ENCODE assay signal across 30 cellular contexts in the genomic region with DNA sequence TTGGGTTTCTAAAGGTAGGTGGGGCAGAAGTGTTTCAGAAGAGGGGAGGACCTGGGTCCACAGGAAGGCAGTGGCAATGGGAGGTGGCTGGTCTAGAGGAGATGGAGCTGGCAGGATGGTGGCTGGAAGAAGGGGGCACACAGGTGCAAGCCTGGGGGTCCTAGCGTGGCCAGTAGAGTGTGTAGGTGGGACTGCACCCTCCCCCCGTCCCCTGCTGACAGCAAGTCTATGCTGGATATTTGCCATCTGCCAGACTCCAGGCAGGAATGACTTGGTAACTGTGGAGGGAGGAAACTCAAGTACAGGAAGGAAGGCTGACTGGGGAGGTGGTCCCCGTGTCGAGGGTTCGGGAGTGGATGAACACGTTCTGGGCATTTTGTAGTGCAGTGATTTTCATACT. TPM values are rescaled to one million over a fixed set of nuclear protein-coding genes. Genes with fewer than 3 reads are reported as not detected.
DNase-seq lines count a peak whose midpoint lies in the region; ATAC-seq, FAIRE-seq and TF ChIP-seq lines count a peak whose summit lies in the region.
"Had no signal": no experiment of that assay in that cellular context is flagged by ENCODE, and none has a peak within 500 bp of the region (broad histone marks: within the 10 kb centered on the region; RNA-seq: fewer than 3 reads in every experiment).

No MANE protein-coding gene starts in this region.

- peaks cover 10% of the 10 kb centered on the region for H3K4me1 ChIP-seq in CD8-positive, alpha-beta T cell (ENCODE audit: insufficient read depth, low read length)
- H3K4me1 ChIP-seq in H1 (replicated peaks in 1 of 4; ENCODE audit: control insufficient read depth in 3 of 4, insufficient read depth in 4 of 4, low read length in 3 of 4) = no peaks in the 10 kb centered on the region
- peaks cover 10% of the 10 kb centered on the region for H3K4me1 ChIP-seq in mucosa of descending colon (ENCODE audit: low read depth)

- H3K27ac ChIP-seq in CD8-positive, alpha-beta T cell (ENCODE audit: low read depth, low read length) = no peak overlapping the region
- H3K27ac ChIP-seq in WERI-Rb-1 = peak overlapping the region; percentile 40
- H3K27ac ChIP-seq in H1 (ENCODE audit: low read depth, low read length) = no peak overlapping the region
- H3K27ac ChIP-seq: esophagus muscularis mucosa, tibial nerve had no signal

- H3K23me2 ChIP-seq in H1 (ENCODE audit: low read depth, low read length) = no peaks in the 10 kb centered on the region

- H3K4ac ChIP-seq in H1 (replicated peaks; ENCODE audit: insufficient read length, low read depth, low read length) = no peak overlapping the region

- H3K27me3 Mint-ChIP-seq in CD8-positive, alpha-beta T cell (ENCODE audit: low read depth) = no peaks in the 10 kb centered on the region
- H3K27me3 Mint-ChIP-seq in naive B cell = no peaks in the 10 kb centered on the region
- no peaks in the 10 kb centered on the region for H3K27me3 Mint-ChIP-seq in osteocyte (ENCODE audit: unreplicated experiment)
- H3K27me3 Mint-ChIP-seq: T-cell had no signal

- no peak overlapping the region for H2BK15ac ChIP-seq in H1 (ENCODE audit: low read length)

- no peak overlapping the region for H3K18ac ChIP-seq in H1 (ENCODE audit: extremely low read depth, low read length)

- no peaks in the 10 kb centered on the region for H3K27me3 ChIP-seq in CD8-positive, alpha-beta T cell (ENCODE audit: insufficient read depth, low read length)
- H3K27me3 ChIP-seq in WERI-Rb-1 (ENCODE audit: insufficient read depth, low read depth, severe bottlenecking) (no peaks in the 10 kb centered on the region), H1 (replicated peaks in 1 of 4; ENCODE audit: control insufficient read depth in 3 of 4, extremely low read depth in 1 of 4, insufficient read depth in 3 of 4, low read length in 3 of 4) (no peaks in the 10 kb centered on the region)
- H3K27me3 ChIP-seq: esophagus muscularis mucosa, tibial nerve had no signal

- no peak overlapping the region for H3K23ac ChIP-seq in H1 (ENCODE audit: insufficient read length)

- no peak overlapping the region for H4K91ac ChIP-seq in H1 (replicated peaks; ENCODE audit: insufficient read length, low read length)

- intact Hi-C loops in CD8-positive, alpha-beta T cell (cut with DNase I, micrococcal nuclease) = no loop called here
- intact Hi-C loops in mucosa of descending colon (cut with DNase I, micrococcal nuclease) = no loop called here

- 81% methylated on average over 6 of the region's 6 CpGs; no CpG with 5 or more reads in 1 of the 2 experiments for WGBS in H1 (ENCODE audit: extremely low coverage in 1 of 2, insufficient coverage in 1 of 2, insufficient read length in 1 of 2, insufficient replicate concordance in 2 of 2, low coverage in 1 of 2, low lambda C conversion rate in 2 of 2, missing lambda C conversion rate in 1 of 2), 2 experiments

- no peak overlapping the region for H2AK5ac ChIP-seq in H1 (ENCODE audit: low read depth, low read length)

- peaks cover 5 to 43% of the 10 kb centered on the region in 2 experiments for H3K79me2 ChIP-seq in H1 (ENCODE audit: control insufficient read depth in 1 of 2, insufficient read depth in 2 of 2, low read length in 2 of 2)

- peaks cover 7% of the 10 kb centered on the region for H3K36me3 ChIP-seq in CD8-positive, alpha-beta T cell (ENCODE audit: insufficient read depth, low read length)
- H3K36me3 ChIP-seq in WERI-Rb-1 = peaks cover 51% of the 10 kb centered on the region
- peaks cover 0 to 16% (median 5%) of the 10 kb centered on the region in 4 experiments; a peak in 5 of 8 replicates for H3K36me3 ChIP-seq in H1 (ENCODE audit: control insufficient read depth in 2 of 4, insufficient read depth in 4 of 4, low read length in 3 of 4)
- H3K36me3 ChIP-seq in mucosa of descending colon (ENCODE audit: low read depth) = no peaks in the 10 kb centered on the region

- H2BK12ac ChIP-seq in H1 (ENCODE audit: low read depth, low read length) = no peak overlapping the region

- H3K4me1 Mint-ChIP-seq in CD8-positive, alpha-beta T cell (ENCODE audit: low read depth) = peaks cover 53% of the 10 kb centered on the region
- H3K4me1 Mint-ChIP-seq in naive B cell (peaks cover 22 to 30% (median 27%) of the 10 kb centered on the region in 3 donors), osteocyte (ENCODE audit: unreplicated experiment) (peaks cover 2% of the 10 kb centered on the region)
- H3K4me1 Mint-ChIP-seq: endodermal cell had no signal

- TF ChIP-seq CTCF in CD8-positive, alpha-beta T cell (IDR thresholded peaks at IDR 0.05) = no peak
- no peak for TF ChIP-seq CTCF in WERI-Rb-1 (IDR thresholded peaks at IDR 0.05; ENCODE audit: low read depth, low read length)
- TF ChIP-seq CTCF in H1 (IDR thresholded peaks at IDR 0.05; ENCODE audit: control extremely low read depth in 1 of 3, insufficient read depth in 1 of 3, low read depth in 1 of 3, low read length in 3 of 3) = no peak
- no peak for TF ChIP-seq CTCF in osteocyte (IDR thresholded peaks at IDR 0.05)
- TF ChIP-seq CTCF in mucosa of descending colon (IDR thresholded peaks at IDR 0.05) = no peak

- H3K9me3 ChIP-seq in CD8-positive, alpha-beta T cell (ENCODE audit: low read length) = no peaks in the 10 kb centered on the region
- H3K9me3 ChIP-seq in WERI-Rb-1 (ENCODE audit: severe bottlenecking) (no peaks in the 10 kb centered on the region), H1 (ENCODE audit: insufficient read depth in 2 of 2, low read depth in 1 of 2, low read length in 1 of 2) (no peaks in the 10 kb centered on the region), mucosa of descending colon (no peaks in the 10 kb centered on the region)
- H3K9me3 ChIP-seq: esophagus muscularis mucosa, tibial nerve had no signal

- H3K14ac ChIP-seq in H1 (ENCODE audit: insufficient read length) = no peak overlapping the region

- H4K5ac ChIP-seq in H1 (ENCODE audit: insufficient read length, low read depth, low read length) = no peak overlapping the region

- ATAC-seq in CD8-positive, alpha-beta T cell = no peak
- ATAC-seq in naive B cell (ENCODE audit: low read depth in 2 of 2) (no peak), GM21447 (IDR thresholded peaks at IDR 0.05; ENCODE audit: unreplicated experiment) (no peak), mucosa of descending colon (no peak)
- ATAC-seq: left lobe of liver, T-cell had no signal

- H4K20me1 ChIP-seq in H1 (replicated peaks in 1 of 2; ENCODE audit: control insufficient read depth in 1 of 2, insufficient read depth in 2 of 2, low read length in 2 of 2) = peaks cover 4 to 8% of the 10 kb centered on the region in 2 experiments

- DNase-seq in CD8-positive, alpha-beta T cell = no peak
- DNase-seq in WERI-Rb-1 (no peak), H1 (ENCODE audit: low read depth in 1 of 2, low spot score in 2 of 2) (no peak), naive B cell (no peak), osteocyte (ENCODE audit: extremely low spot score, unreplicated experiment) (no peak), mucosa of descending colon (no peak)
- DNase-seq in activated CD4-positive, CD25-positive, alpha-beta regulatory T cell treated with anti-CD3 and anti-CD28 coated beads, Interleukin-2, amount 50 U/mL, for 72 hours = no peak
- DNase-seq: activated CD8-positive, alpha-beta memory T cell treated with anti-CD3 and anti-CD28 coated beads for 24 hours; activated naive CD4-positive, alpha-beta T cell treated with anti-CD3 and anti-CD28 coated beads for 36 hours; activated T-cell treated with anti-CD3 and anti-CD28 coated beads, Interleukin-2, amount 50 U/mL, for 4 hours; amygdala; endodermal cell; foreskin melanocyte; H7; hippocampal formation; immature natural killer cell; NCI-H1105; NCI-H187 treated with DMSO at 0.1 percent for 48 hours; NCI-H748 treated with DMSO at 0.1 percent for 48 hours; occipital lobe; stimulated activated CD4-positive, alpha-beta T cell treated with anti-CD3 and anti-CD28 coated beads, Interleukin-1b, Interleukin-23, amount 100 ng/mL, for 48 hours; stimulated activated CD8-positive, alpha-beta memory T cell treated with anti-CD3 and anti-CD28 coated beads, Interleukin-4, amount 100 ng/mL, for 48 hours; T-cell had no signal

- H3K36me3 Mint-ChIP-seq in CD8-positive, alpha-beta T cell = peaks cover 45% of the 10 kb centered on the region
- H3K36me3 Mint-ChIP-seq in naive B cell = peaks cover 6 to 13% of the 10 kb centered on the region in 2 donors
- H3K36me3 Mint-ChIP-seq in osteocyte (ENCODE audit: unreplicated experiment) = peaks cover 15% of the 10 kb centered on the region

- no peak overlapping the region for H2BK120ac ChIP-seq in H1 (replicated peaks; ENCODE audit: low read depth, low read length)

- no peak overlapping the region for H2BK5ac ChIP-seq in H1 (ENCODE audit: low read depth, low read length)

- peak overlapping the region; percentile 47; the same call in 1 of the 2 replicates for H4K8ac ChIP-seq in H1 (ENCODE audit: extremely low read depth, insufficient read depth, low read length)

- H3K79me1 ChIP-seq in H1 (ENCODE audit: low read depth, low read length) = peaks cover 12% of the 10 kb centered on the region

- no peak for TF ChIP-seq POLR2A in H1 (IDR thresholded peaks at IDR 0.05; ENCODE audit: control extremely low read depth in 1 of 2, low read depth in 2 of 2, low read length in 2 of 2)

- H3K4me3 ChIP-seq in CD8-positive, alpha-beta T cell (ENCODE audit: low read depth, low read length) = no peak overlapping the region
- H3K4me3 ChIP-seq in WERI-Rb-1 (ENCODE audit: low read depth, low read length) = no peak overlapping the region
- H3K4me3 ChIP-seq in H1 (ENCODE audit: extremely low read depth in 1 of 4, insufficient read depth in 2 of 4, low read depth in 3 of 4, low read length in 4 of 4) = no peak overlapping the region
- no peak overlapping the region for H3K4me3 ChIP-seq in mucosa of descending colon
- H3K4me3 ChIP-seq: esophagus muscularis mucosa, skin epidermis, tibial nerve had no signal

- TF ChIP-seq RAD21 in H1 (IDR thresholded peaks at IDR 0.05 in 1 of 2, conservative IDR thresholded peaks at IDR 0.05 in 1 of 2; ENCODE audit: low read depth in 2 of 2, low read length in 2 of 2) = no peak

- CTCF ChIA-PET in CD8-positive, alpha-beta T cell (lab: Charles Lee) = no interaction called here
- CTCF ChIA-PET in H1 (lab: Charles Lee; ENCODE audit: partially characterized antibody) = no interaction called here

- no peak overlapping the region for H3K4me3 Mint-ChIP-seq in CD8-positive, alpha-beta T cell
- H3K4me3 Mint-ChIP-seq in naive B cell (no peak overlapping the region), osteocyte (ENCODE audit: unreplicated experiment) (no peak overlapping the region)
- H3K4me3 Mint-ChIP-seq: activated naive CD4-positive, alpha-beta T cell treated with anti-CD3 and anti-CD28 coated beads for 36 hours; activated T-cell treated with anti-CD3 and anti-CD28 coated beads, Interleukin-2, amount 50 U/mL, for 4 hours; endodermal cell; T-cell had no signal

- POLR2A ChIA-PET in CD8-positive, alpha-beta T cell (lab: Charles Lee) = no interaction called here
- POLR2A ChIA-PET in H1 (lab: Charles Lee; ENCODE audit: partially characterized antibody) = no interaction called here

- H3K56ac ChIP-seq in H1 (replicated peaks; ENCODE audit: insufficient read length, low read depth, low read length) = no peak overlapping the region

- TF ChIP-seq EP300 in H1 (IDR thresholded peaks at IDR 0.05; ENCODE audit: borderline replicate concordance in 1 of 2, low read depth in 2 of 2, low read length in 2 of 2) = no peak

- no peak overlapping the region for H2BK20ac ChIP-seq in H1 (ENCODE audit: low read length)

- H3K9me3 Mint-ChIP-seq in CD8-positive, alpha-beta T cell = no peaks in the 10 kb centered on the region
- H3K9me3 Mint-ChIP-seq in naive B cell (no peaks in the 10 kb centered on the region), osteocyte (ENCODE audit: unreplicated experiment) (no peaks in the 10 kb centered on the region)
- H3K9me3 Mint-ChIP-seq: activated naive CD4-positive, alpha-beta T cell treated with anti-CD3 and anti-CD28 coated beads for 36 hours; activated T-cell treated with anti-CD3 and anti-CD28 coated beads, Interleukin-2, amount 50 U/mL, for 4 hours; immature natural killer cell; T-cell had no signal

- peak overlapping the region; percentile 76 for H3K27ac Mint-ChIP-seq in CD8-positive, alpha-beta T cell
- H3K27ac Mint-ChIP-seq in naive B cell (peak overlapping the region in 4 of 6 donors; percentile 30 to 77 (median 53)), osteocyte (ENCODE audit: unreplicated experiment) (no peak overlapping the region)
- H3K27ac Mint-ChIP-seq: activated naive CD4-positive, alpha-beta T cell treated with anti-CD3 and anti-CD28 coated beads for 36 hours; endodermal cell; T-cell had no signal

- H2AFZ ChIP-seq in H1 (ENCODE audit: low read length) = no peak overlapping the region

- FAIRE-seq in H1 (lab: Jason Lieb, UNC) = no peak
- FAIRE-seq: bronchial epithelial cell, G401.6 had no signal

- H3K4me2 ChIP-seq in H1 (ENCODE audit: insufficient read depth in 1 of 2, low read depth in 2 of 2, low read length in 2 of 2) = no peak overlapping the region

- no peak overlapping the region for H3K9ac ChIP-seq in H1 (replicated peaks in 1 of 4; ENCODE audit: extremely low read depth in 1 of 4, low read depth in 3 of 4, low read length in 3 of 4)

RNA-seq across cellular contexts. Expression of a gene that starts 8.6 kb away (rescaled TPM):
- total RNA-seq in CD8-positive, alpha-beta T cell = 10 to 100 TPM; 35.4 to 35.9 TPM
- total RNA-seq in H1 (2021; fragmentation: NEBNext Ultra II Directional; extraction: Animal tissue kit (Norgen Biotek cat#: 25700)) = 15.8 and 16.9 TPM in 2 replicates
- polyA plus RNA-seq in H1 (2011; rRNA removed) (19.7 and 22.1 TPM in 2 replicates), naive B cell (ENCODE audit: low read depth in 6 of 6) (10 to 100 TPM; 14.7 to 25.9 (median 18.5) TPM)
- 22.5 TPM for polyA plus RNA-seq in H1 (2011; cell fraction: cytosol; rRNA removed)
- polyA plus RNA-seq in H1 (2011; cell fraction: nucleus; rRNA removed) = 17.7 TPM
- polyA plus RNA-seq in H1 (2012, experiment 1 of 2) = 11.9 to 16.0 TPM (median 14.9 TPM) in 4 replicates
- 19.9 TPM for polyA plus RNA-seq in H1 (2012, experiment 2 of 2)
- polyA plus RNA-seq in H1 (2013, experiment 1 of 2) = 12.0 TPM
- 11.1 TPM for polyA plus RNA-seq in H1 (2013, experiment 2 of 2)
- 14.9 and 21.8 TPM in 2 replicates for polyA minus RNA-seq in H1 (2011; rRNA and poly(A)+ RNA removed)
- polyA minus RNA-seq in H1 (2011; cell fraction: cytosol; rRNA and poly(A)+ RNA removed) = 10.3 TPM
- 30.3 TPM for polyA minus RNA-seq in H1 (2011; cell fraction: nucleus; rRNA and poly(A)+ RNA removed)
- total RNA-seq in osteocyte (12.1 and 13.2 TPM in 2 replicates), mucosa of descending colon (10 to 100 TPM; 17.9 to 23.1 (median 20.3) TPM)

RNA-seq across cellular contexts. Expression of a gene that starts 10.8 kb away (rescaled TPM):
- 1 to 10 TPM; 2.8 to 2.9 TPM for total RNA-seq in CD8-positive, alpha-beta T cell
- 1.8 and 2.6 TPM in 2 replicates for total RNA-seq in H1 (2021; fragmentation: NEBNext Ultra II Directional; extraction: Animal tissue kit (Norgen Biotek cat#: 25700))
- polyA plus RNA-seq in H1 (2011; rRNA removed) (2.3 and 2.9 TPM in 2 replicates), naive B cell (ENCODE audit: low read depth in 6 of 6) (under 1 TPM in 2 of 6 donors, not detected in 4; 0.21 to 0.27 TPM)
- polyA plus RNA-seq in H1 (2011; cell fraction: cytosol; rRNA removed) = 2.4 TPM
- 5.4 TPM for polyA plus RNA-seq in H1 (2011; cell fraction: nucleus; rRNA removed)
- 0.72 to 2.7 TPM (median 2.0 TPM) in 4 replicates for polyA plus RNA-seq in H1 (2012, experiment 1 of 2)
- polyA plus RNA-seq in H1 (2012, experiment 2 of 2) = 2.0 TPM
- polyA plus RNA-seq in H1 (2013, experiment 1 of 2) = 1.5 TPM
- 1.5 TPM for polyA plus RNA-seq in H1 (2013, experiment 2 of 2)
- polyA minus RNA-seq in H1 (2011; rRNA and poly(A)+ RNA removed) = 1.9 and 2.1 TPM in 2 replicates
- polyA minus RNA-seq in H1 (2011; cell fraction: cytosol; rRNA and poly(A)+ RNA removed) = 1.9 TPM
- polyA minus RNA-seq in H1 (2011; cell fraction: nucleus; rRNA and poly(A)+ RNA removed) = 15.3 TPM
- total RNA-seq in osteocyte (1.2 and 1.6 TPM in 2 replicates), mucosa of descending colon (10 to 100 TPM; 10.8 to 27.8 (median 19.2) TPM)
